Comparison of ENCODE assay signal across 8 cellular contexts in genomic region chr6:41922154-41922553, GRCh38. TPM values are rescaled to one million over a fixed set of nuclear protein-coding genes. Genes with fewer than 3 reads are reported as not detected.
DNase-seq lines count a peak whose midpoint lies in the region; ATAC-seq and TF ChIP-seq lines count a peak whose summit lies in the region.

No MANE protein-coding gene starts in this region.

- H3K4me3 ChIP-seq in HEK293 (ENCODE audit: low read depth, low read length) (peak overlapping the region; percentile 88), skeletal muscle tissue (ENCODE audit: low read length in 3 of 3) (peak overlapping the region; percentile 96 to 100 (median 99))

- H3K27ac ChIP-seq in HEK293 (ENCODE audit: extremely low read depth, low read depth, low read length) (peak overlapping the region; percentile 80; the same call in 1 of the 2 replicates), VCaP (peak overlapping the region; percentile 87), foreskin keratinocyte (peak overlapping the region; percentile 98), skeletal muscle tissue (ENCODE audit: low read depth, low read length) (no peak overlapping the region)

- DNase-seq in foreskin keratinocyte (no peak), NCI-H187 treated with DMSO at 0.1 percent for 48 hours (lab: John Stamatoyannopoulos, UW) (no peak), cerebellar cortex (ENCODE audit: low spot score) (no peak), NK-92 (lab: John Stamatoyannopoulos, UW; ENCODE audit: unreplicated experiment) (no peak), anterior cingulate cortex (lab: John Stamatoyannopoulos, UW) (no peak)

- POLR2A ChIA-PET in HEK293 (lab: Yijun Ruan, JAX): interaction anchor here (1.2 to 2.5 kb wide), 5 partner anchors 14 to 1062 kb away, joined by 3 to 34 read pairs (median 5); partner anchors contain the start of genes PPP2R5D and TOMM6

- CTCF ChIA-PET in HEK293 (lab: Yijun Ruan, JAX): interaction anchor here (0.6 to 11.2 kb wide), 16 partner anchors 8 to 880 kb away, joined by 3 to 160 read pairs (median 12); partner anchors contain the start of genes CCND3, TAF8, TOMM6 and TSPO2

- peaks cover 31 to 43% of the 10 kb centered on the region in 2 experiments; a peak in 2 of 3 replicates for H3K36me3 ChIP-seq in HEK293 (ENCODE audit: control insufficient read depth in 2 of 2, insufficient read depth in 1 of 2, low read length in 2 of 2)
- peaks cover 2 to 8% (median 4%) of the 10 kb centered on the region in 3 donors for H3K36me3 ChIP-seq in skeletal muscle tissue (ENCODE audit: control insufficient read depth in 3 of 3, insufficient read depth in 3 of 3, low read length in 3 of 3)

- no peak for ATAC-seq in foreskin keratinocyte

- H3K27me3 ChIP-seq in foreskin keratinocyte (no peaks in the 10 kb centered on the region), skeletal muscle tissue (ENCODE audit: control insufficient read depth in 3 of 3, insufficient read depth in 3 of 3, low read length in 3 of 3) (no peaks in the 10 kb centered on the region)

- H3K9ac ChIP-seq in skeletal muscle tissue (ENCODE audit: low read depth in 1 of 3, low read length in 3 of 3): peak overlapping the region; percentile 94 to 100 (median 98)

- H3K9me3 ChIP-seq in HEK293 (ENCODE audit: control insufficient read depth, insufficient read depth, low read depth, low read length) (no peaks in the 10 kb centered on the region), skeletal muscle tissue (ENCODE audit: control insufficient read depth in 3 of 3, low read length in 3 of 3) (no peaks in the 10 kb centered on the region)

- TF ChIP-seq CTCF in HEK293 (tag by site-specific recombination; IDR thresholded peaks at IDR 0.05) (no peak), VCaP (conservative IDR thresholded peaks at IDR 0.05) (no peak), foreskin keratinocyte (conservative IDR thresholded peaks at IDR 0.05) (no peak)

- H3K4me1 ChIP-seq in HEK293 (ENCODE audit: control insufficient read depth, insufficient read depth, low read length) (peaks cover 9% of the 10 kb centered on the region), foreskin keratinocyte (peaks cover 10% of the 10 kb centered on the region), skeletal muscle tissue (ENCODE audit: control insufficient read depth in 3 of 3, insufficient read depth in 3 of 3, low read length in 3 of 3) (peaks cover 19 to 34% (median 34%) of the 10 kb centered on the region in 3 donors)

TF ChIP-seq in HEK293, 187 proteins besides CTCF, POLR2A, EP300 and RAD21:
- TF ChIP-seq ZSCAN30 (tag by site-specific recombination; IDR thresholded peaks at IDR 0.05): no peak
- TF ChIP-seq ZBTB49 (tag by site-specific recombination; IDR thresholded peaks at IDR 0.05; ENCODE audit: low read depth): no peak
- TF ChIP-seq ZNF596 (tag by site-specific recombination; IDR thresholded peaks at IDR 0.05): no peak
- no peak for TF ChIP-seq ZNF660 (tag by site-specific recombination; IDR thresholded peaks at IDR 0.05)
- TF ChIP-seq IKZF3 (tag by site-specific recombination; IDR thresholded peaks at IDR 0.05): no peak

RNA-seq across cellular contexts. Expression of gene BYSL, which starts 0.9 kb away (rescaled TPM):
- total RNA-seq in foreskin keratinocyte: 29.2 and 35.2 TPM in 2 replicates
- 34.8 and 39.2 TPM in 2 replicates for polyA plus RNA-seq in foreskin keratinocyte
- 21.9 TPM for total RNA-seq in skeletal muscle tissue

RNA-seq across cellular contexts. Expression of gene MED20, which starts 1.2 kb away (rescaled TPM):
- total RNA-seq in foreskin keratinocyte: 30.2 and 33.2 TPM in 2 replicates
- 16.3 and 17.5 TPM in 2 replicates for polyA plus RNA-seq in foreskin keratinocyte
- 17.2 TPM for total RNA-seq in skeletal muscle tissue

RNA-seq across cellular contexts. Expression of gene CCND3, which starts 19.5 kb away (rescaled TPM):
- 67.5 and 73.4 TPM in 2 replicates for total RNA-seq in foreskin keratinocyte
- polyA plus RNA-seq in foreskin keratinocyte: 77.0 and 78.6 TPM in 2 replicates
- total RNA-seq in skeletal muscle tissue: 21.9 TPM

RNA-seq across cellular contexts. Expression of gene USP49, which starts 27.0 kb away (rescaled TPM):
- 1.1 and 1.3 TPM in 2 replicates for total RNA-seq in foreskin keratinocyte
- 0.27 and 0.35 TPM in 2 replicates for polyA plus RNA-seq in foreskin keratinocyte
- total RNA-seq in skeletal muscle tissue: 1.6 TPM
